Comparison of ENCODE assay signal across 1 cellular context in genomic region chr4:118352843-118353373, GRCh38.
A peak's percentile ranks its signal among the peaks of the same experiment; 100 is the strongest.
TF ChIP-seq lines count a peak whose summit lies in the region.

A gene with protein sequence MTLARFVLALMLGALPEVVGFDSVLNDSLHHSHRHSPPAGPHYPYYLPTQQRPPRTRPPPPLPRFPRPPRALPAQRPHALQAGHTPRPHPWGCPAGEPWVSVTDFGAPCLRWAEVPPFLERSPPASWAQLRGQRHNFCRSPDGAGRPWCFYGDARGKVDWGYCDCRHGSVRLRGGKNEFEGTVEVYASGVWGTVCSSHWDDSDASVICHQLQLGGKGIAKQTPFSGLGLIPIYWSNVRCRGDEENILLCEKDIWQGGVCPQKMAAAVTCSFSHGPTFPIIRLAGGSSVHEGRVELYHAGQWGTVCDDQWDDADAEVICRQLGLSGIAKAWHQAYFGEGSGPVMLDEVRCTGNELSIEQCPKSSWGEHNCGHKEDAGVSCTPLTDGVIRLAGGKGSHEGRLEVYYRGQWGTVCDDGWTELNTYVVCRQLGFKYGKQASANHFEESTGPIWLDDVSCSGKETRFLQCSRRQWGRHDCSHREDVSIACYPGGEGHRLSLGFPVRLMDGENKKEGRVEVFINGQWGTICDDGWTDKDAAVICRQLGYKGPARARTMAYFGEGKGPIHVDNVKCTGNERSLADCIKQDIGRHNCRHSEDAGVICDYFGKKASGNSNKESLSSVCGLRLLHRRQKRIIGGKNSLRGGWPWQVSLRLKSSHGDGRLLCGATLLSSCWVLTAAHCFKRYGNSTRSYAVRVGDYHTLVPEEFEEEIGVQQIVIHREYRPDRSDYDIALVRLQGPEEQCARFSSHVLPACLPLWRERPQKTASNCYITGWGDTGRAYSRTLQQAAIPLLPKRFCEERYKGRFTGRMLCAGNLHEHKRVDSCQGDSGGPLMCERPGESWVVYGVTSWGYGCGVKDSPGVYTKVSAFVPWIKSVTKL (minus strand): TSS chr4:118353003. CDS start chr4:118352720, 283 bp downstream.

TF ChIP-seq in HEK293, 187 proteins besides CTCF, POLR2A, EP300 and RAD21 (continued from another document):
- TF ChIP-seq, protein P1, sequence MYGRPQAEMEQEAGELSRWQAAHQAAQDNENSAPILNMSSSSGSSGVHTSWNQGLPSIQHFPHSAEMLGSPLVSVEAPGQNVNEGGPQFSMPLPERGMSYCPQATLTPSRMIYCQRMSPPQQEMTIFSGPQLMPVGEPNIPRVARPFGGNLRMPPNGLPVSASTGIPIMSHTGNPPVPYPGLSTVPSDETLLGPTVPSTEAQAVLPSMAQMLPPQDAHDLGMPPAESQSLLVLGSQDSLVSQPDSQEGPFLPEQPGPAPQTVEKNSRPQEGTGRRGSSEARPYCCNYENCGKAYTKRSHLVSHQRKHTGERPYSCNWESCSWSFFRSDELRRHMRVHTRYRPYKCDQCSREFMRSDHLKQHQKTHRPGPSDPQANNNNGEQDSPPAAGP (tag by site-specific recombination; IDR thresholded peaks at IDR 0.05), result no peak
- TF ChIP-seq, protein P2, sequence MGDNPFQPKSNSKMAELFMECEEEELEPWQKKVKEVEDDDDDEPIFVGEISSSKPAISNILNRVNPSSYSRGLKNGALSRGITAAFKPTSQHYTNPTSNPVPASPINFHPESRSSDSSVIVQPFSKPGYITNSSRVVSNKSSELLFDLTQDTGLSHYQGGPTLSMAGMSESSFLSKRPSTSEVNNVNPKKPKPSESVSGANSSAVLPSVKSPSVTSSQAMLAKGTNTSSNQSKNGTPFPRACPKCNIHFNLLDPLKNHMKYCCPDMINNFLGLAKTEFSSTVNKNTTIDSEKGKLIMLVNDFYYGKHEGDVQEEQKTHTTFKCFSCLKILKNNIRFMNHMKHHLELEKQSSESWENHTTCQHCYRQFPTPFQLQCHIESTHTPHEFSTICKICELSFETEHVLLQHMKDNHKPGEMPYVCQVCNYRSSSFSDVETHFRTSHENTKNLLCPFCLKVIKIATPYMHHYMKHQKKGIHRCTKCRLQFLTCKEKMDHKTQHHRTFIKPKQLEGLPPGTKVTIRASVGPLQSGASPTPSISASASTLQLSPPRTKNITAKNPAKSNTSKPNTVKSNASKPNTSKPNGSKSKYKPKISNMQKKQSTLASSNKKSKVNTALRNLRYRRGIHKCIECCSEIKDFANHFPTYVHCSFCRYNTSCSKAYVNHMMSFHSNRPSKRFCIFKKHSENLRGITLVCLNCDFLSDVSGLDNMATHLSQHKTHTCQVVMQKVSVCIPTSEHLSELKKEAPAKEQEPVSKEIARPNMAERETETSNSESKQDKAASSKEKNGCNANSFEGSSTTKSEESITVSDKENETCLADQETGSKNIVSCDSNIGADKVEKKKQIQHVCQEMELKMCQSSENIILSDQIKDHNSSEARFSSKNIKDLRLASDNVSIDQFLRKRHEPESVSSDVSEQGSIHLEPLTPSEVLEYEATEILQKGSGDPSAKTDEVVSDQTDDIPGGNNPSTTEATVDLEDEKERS (tag by site-specific recombination; IDR thresholded peaks at IDR 0.05), result no peak
- TF ChIP-seq MYNN (tag by site-specific recombination; IDR thresholded peaks at IDR 0.05; ENCODE audit: borderline replicate concordance), result no peak
- no peak for TF ChIP-seq ZNF169 (tag by site-specific recombination; IDR thresholded peaks at IDR 0.05)
- TF ChIP-seq ZNF621 (tag by site-specific recombination; IDR thresholded peaks at IDR 0.05), result no peak
- TF ChIP-seq ZNF514 (tag by site-specific recombination; IDR thresholded peaks at IDR 0.05), result no peak
- peak; percentile 65; the same call in 1 of the 2 replicates for TF ChIP-seq ZNF660 (tag by site-specific recombination; IDR thresholded peaks at IDR 0.05)
- no peak for TF ChIP-seq HOXA7 (CRISPR knock-in tag; IDR thresholded peaks at IDR 0.05; ENCODE audit: borderline replicate concordance)
- TF ChIP-seq, protein P3, sequence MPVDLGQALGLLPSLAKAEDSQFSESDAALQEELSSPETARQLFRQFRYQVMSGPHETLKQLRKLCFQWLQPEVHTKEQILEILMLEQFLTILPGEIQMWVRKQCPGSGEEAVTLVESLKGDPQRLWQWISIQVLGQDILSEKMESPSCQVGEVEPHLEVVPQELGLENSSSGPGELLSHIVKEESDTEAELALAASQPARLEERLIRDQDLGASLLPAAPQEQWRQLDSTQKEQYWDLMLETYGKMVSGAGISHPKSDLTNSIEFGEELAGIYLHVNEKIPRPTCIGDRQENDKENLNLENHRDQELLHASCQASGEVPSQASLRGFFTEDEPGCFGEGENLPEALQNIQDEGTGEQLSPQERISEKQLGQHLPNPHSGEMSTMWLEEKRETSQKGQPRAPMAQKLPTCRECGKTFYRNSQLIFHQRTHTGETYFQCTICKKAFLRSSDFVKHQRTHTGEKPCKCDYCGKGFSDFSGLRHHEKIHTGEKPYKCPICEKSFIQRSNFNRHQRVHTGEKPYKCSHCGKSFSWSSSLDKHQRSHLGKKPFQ (tag by site-specific recombination; IDR thresholded peaks at IDR 0.05), result no peak
- no peak for TF ChIP-seq ZNF639 (tag by site-specific recombination; IDR thresholded peaks at IDR 0.05)
- no peak for TF ChIP-seq ZNF341 (tag by site-specific recombination; IDR thresholded peaks at IDR 0.05; ENCODE audit: low read depth)
- TF ChIP-seq REST (tag by site-specific recombination; IDR thresholded peaks at IDR 0.05), result no peak
- peak; percentile 14; the same call in 1 of the 2 replicates for TF ChIP-seq SP3 (tag by site-specific recombination; IDR thresholded peaks at IDR 0.05)
- no peak for TF ChIP-seq EGR2 (tag by site-specific recombination; IDR thresholded peaks at IDR 0.05; ENCODE audit: low read depth)
- TF ChIP-seq ZNF423 (tag by site-specific recombination; IDR thresholded peaks at IDR 0.05), result 0 out of 2 replicates have a peak, but pooled peaks have one; percentile 43
- TF ChIP-seq ZNF274 (IDR thresholded peaks at IDR 0.05; ENCODE audit: low read length), result no peak
- no peak for TF ChIP-seq ZNF274 (tag by site-specific recombination; IDR thresholded peaks at IDR 0.05; ENCODE audit: borderline replicate concordance)
- TF ChIP-seq ZNF76 (tag by site-specific recombination; IDR thresholded peaks at IDR 0.05; ENCODE audit: borderline replicate concordance, low read depth), result 0 out of 2 replicates have a peak, but pooled peaks have one; percentile 25
- TF ChIP-seq YY1 (tag by site-specific recombination; IDR thresholded peaks at IDR 0.05), result no peak
TF ChIP-seq in HEK293: peak in this region for 32.
